Comparison of ENCODE assay signal across 1 cellular context in the genomic region with DNA sequence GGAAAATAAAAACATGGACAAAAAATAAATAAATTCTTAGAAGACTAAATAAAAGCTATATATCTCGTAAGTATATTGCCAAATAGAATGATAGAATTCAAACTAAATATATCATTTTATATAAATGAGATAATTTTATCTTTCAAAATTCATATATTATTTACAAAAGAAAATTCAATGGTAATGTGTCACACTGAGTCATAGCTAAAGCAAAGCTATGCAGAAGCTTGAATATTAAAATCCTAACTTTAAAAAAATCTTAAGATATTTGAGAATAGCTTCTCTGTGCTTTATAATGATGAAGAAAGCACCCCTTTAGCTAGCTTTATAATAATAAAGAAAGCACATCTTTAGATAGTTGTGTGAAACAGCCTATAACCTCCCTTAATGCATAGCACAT.
TF ChIP-seq lines count a peak whose summit lies in the region.

No MANE protein-coding gene starts in this region.

TF ChIP-seq in SK-N-SH, 30 proteins besides CTCF, POLR2A, EP300 and RAD21 (continued from another document):
- TF ChIP-seq, protein P1, sequence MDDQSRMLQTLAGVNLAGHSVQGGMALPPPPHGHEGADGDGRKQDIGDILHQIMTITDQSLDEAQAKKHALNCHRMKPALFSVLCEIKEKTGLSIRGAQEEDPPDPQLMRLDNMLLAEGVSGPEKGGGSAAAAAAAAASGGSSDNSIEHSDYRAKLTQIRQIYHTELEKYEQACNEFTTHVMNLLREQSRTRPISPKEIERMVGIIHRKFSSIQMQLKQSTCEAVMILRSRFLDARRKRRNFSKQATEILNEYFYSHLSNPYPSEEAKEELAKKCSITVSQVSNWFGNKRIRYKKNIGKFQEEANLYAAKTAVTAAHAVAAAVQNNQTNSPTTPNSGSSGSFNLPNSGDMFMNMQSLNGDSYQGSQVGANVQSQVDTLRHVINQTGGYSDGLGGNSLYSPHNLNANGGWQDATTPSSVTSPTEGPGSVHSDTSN (IDR thresholded peaks at IDR 0.05), result no peak
- no peak for TF ChIP-seq YY1 (IDR thresholded peaks at IDR 0.05; ENCODE audit: low read depth)
- TF ChIP-seq GATA2 (CRISPR knock-in tag; IDR thresholded peaks at IDR 0.05), result no peak
- no peak for TF ChIP-seq EZH2phosphoT487 (IDR thresholded peaks at IDR 0.05; ENCODE audit: borderline replicate concordance, low read depth)
- TF ChIP-seq TAF1 (IDR thresholded peaks at IDR 0.05; ENCODE audit: borderline replicate concordance, low read depth, low read length), result no peak
- TF ChIP-seq FOXJ3 (CRISPR knock-in tag; IDR thresholded peaks at IDR 0.05), result no peak
- no peak for TF ChIP-seq GABPA (IDR thresholded peaks at IDR 0.05; ENCODE audit: low read depth)
- no peak for TF ChIP-seq TEAD4 (IDR thresholded peaks at IDR 0.05; ENCODE audit: borderline replicate concordance, insufficient read depth)
- TF ChIP-seq, protein P2, sequence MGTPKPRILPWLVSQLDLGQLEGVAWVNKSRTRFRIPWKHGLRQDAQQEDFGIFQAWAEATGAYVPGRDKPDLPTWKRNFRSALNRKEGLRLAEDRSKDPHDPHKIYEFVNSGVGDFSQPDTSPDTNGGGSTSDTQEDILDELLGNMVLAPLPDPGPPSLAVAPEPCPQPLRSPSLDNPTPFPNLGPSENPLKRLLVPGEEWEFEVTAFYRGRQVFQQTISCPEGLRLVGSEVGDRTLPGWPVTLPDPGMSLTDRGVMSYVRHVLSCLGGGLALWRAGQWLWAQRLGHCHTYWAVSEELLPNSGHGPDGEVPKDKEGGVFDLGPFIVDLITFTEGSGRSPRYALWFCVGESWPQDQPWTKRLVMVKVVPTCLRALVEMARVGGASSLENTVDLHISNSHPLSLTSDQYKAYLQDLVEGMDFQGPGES (IDR thresholded peaks at IDR 0.05; ENCODE audit: low read depth, low read length), result no peak
- TF ChIP-seq RFX5 (IDR thresholded peaks at IDR 0.05; ENCODE audit: low read length), result no peak
- no peak for TF ChIP-seq FOSL2 (IDR thresholded peaks at IDR 0.05; ENCODE audit: borderline replicate concordance, low read depth)
- TF ChIP-seq, protein P3, sequence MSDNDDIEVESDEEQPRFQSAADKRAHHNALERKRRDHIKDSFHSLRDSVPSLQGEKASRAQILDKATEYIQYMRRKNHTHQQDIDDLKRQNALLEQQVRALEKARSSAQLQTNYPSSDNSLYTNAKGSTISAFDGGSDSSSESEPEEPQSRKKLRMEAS (IDR thresholded peaks at IDR 0.05; ENCODE audit: low read depth), result no peak
- no peak for TF ChIP-seq NRF1 (IDR thresholded peaks at IDR 0.05; ENCODE audit: low read depth, low read length)
- no peak for TF ChIP-seq SIN3A (IDR thresholded peaks at IDR 0.05; ENCODE audit: borderline replicate concordance, low read depth, low read length)
- no peak for TF ChIP-seq SMC3 (IDR thresholded peaks at IDR 0.05; ENCODE audit: low read depth, low read length)
- TF ChIP-seq, protein P4, sequence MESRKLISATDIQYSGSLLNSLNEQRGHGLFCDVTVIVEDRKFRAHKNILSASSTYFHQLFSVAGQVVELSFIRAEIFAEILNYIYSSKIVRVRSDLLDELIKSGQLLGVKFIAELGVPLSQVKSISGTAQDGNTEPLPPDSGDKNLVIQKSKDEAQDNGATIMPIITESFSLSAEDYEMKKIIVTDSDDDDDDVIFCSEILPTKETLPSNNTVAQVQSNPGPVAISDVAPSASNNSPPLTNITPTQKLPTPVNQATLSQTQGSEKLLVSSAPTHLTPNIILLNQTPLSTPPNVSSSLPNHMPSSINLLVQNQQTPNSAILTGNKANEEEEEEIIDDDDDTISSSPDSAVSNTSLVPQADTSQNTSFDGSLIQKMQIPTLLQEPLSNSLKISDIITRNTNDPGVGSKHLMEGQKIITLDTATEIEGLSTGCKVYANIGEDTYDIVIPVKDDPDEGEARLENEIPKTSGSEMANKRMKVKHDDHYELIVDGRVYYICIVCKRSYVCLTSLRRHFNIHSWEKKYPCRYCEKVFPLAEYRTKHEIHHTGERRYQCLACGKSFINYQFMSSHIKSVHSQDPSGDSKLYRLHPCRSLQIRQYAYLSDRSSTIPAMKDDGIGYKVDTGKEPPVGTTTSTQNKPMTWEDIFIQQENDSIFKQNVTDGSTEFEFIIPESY (IDR thresholded peaks at IDR 0.05; ENCODE audit: borderline replicate concordance, low read depth), result no peak
